ENCODE assay signal across 27 cellular contexts in genomic region chrX:9308426-9308825, GRCh38.
"Had no signal": no experiment of that assay in that cellular context is flagged by ENCODE, and none has a peak within 500 bp of the region (broad histone marks: within the 10 kb centered on the region; RNA-seq: fewer than 3 reads in every experiment).

No MANE protein-coding gene starts in this region.

- H3K27ac Mint-ChIP-seq: activated CD4-positive, alpha-beta memory T cell treated with anti-CD3 and anti-CD28 coated beads, Interleukin-2, amount 10 ng/mL, durations not matched to agents 7 days and 5 days; activated CD4-positive, alpha-beta T cell treated with anti-CD3 and anti-CD28 coated beads for 36 hours; activated naive CD4-positive, alpha-beta T cell treated with anti-CD3 and anti-CD28 coated beads, Interleukin-2, amount 50 U/mL, for 24 hours had no signal

- H3K9me2 ChIP-seq: SK-N-SH had no signal

- ATAC-seq: activated CD4-positive, alpha-beta T cell treated with anti-CD3 and anti-CD28 coated beads for 36 hours; Panc1 had no signal

- H3K9me3 Mint-ChIP-seq: activated CD4-positive, alpha-beta memory T cell treated with anti-CD3 and anti-CD28 coated beads, Interleukin-2, amount 10 ng/mL, durations not matched to agents 7 days and 5 days; activated naive CD4-positive, alpha-beta T cell treated with anti-CD3 and anti-CD28 coated beads, Interleukin-2, amount 50 U/mL, for 24 hours had no signal

- H3K27ac ChIP-seq: brain microvascular endothelial cell, cardiac muscle cell, KMS-11, RWPE1, SJCRH30, WERI-Rb-1 had no signal

- H3K4me1 ChIP-seq: SJCRH30 had no signal

- H3K4me3 Mint-ChIP-seq: activated CD4-positive, alpha-beta memory T cell treated with anti-CD3 and anti-CD28 coated beads, Interleukin-2, amount 10 ng/mL, durations not matched to agents 7 days and 5 days; activated CD4-positive, alpha-beta T cell treated with anti-CD3 and anti-CD28 coated beads for 36 hours; activated naive CD4-positive, alpha-beta T cell treated with anti-CD3 and anti-CD28 coated beads, Interleukin-2, amount 50 U/mL, for 24 hours had no signal

- H3K9ac ChIP-seq: KMS-11, SK-N-SH had no signal

- H3K4me3 ChIP-seq: cardiac muscle cell, SJCRH30 had no signal

- DNase-seq: activated CD4-positive, alpha-beta memory T cell treated with anti-CD3 and anti-CD28 coated beads, Interleukin-2, amount 10 ng/mL, durations not matched to agents 7 days and 5 days; activated CD4-positive, alpha-beta T cell treated with anti-CD3 and anti-CD28 coated beads for 36 hours; activated CD4-positive, alpha-beta T cell treated with anti-CD3 and anti-CD28 coated beads, Interleukin-2, amount 50 U/mL, for 1 hour; activated naive CD4-positive, alpha-beta T cell; activated T-cell treated with anti-CD3 and anti-CD28 coated beads for 4 hours; amygdala; brain microvascular endothelial cell; MV-4-11; NCI-H1092 treated with DMSO at 0.1 percent for 48 hours; NCI-H1417 treated with DMSO at 0.1 percent for 48 hours; NCI-H1694; NCI-H2029; NCI-H2107; NCI-H510A treated with DMSO at 0.1 percent for 48 hours; NCI-H69; NK-92 treated with Interleukin-12 subunit alpha and Interleukin-12 subunit beta, amount 100 ng/mL, for 24 hours; OCI-M1; Right ventricle myocardium superior; SJCRH30; SK-N-SH; T-helper 1 cell; WERI-Rb-1 had no signal

- H3K36me3 ChIP-seq: brain microvascular endothelial cell, cardiac muscle cell, SJCRH30, WERI-Rb-1 had no signal

- H3K4me2 ChIP-seq: KMS-11, SK-N-SH had no signal

- H3K36me3 Mint-ChIP-seq: activated naive CD4-positive, alpha-beta T cell treated with anti-CD3 and anti-CD28 coated beads, Interleukin-2, amount 50 U/mL, for 24 hours had no signal

- H3K27me3 Mint-ChIP-seq: activated CD4-positive, alpha-beta T cell treated with anti-CD3 and anti-CD28 coated beads for 36 hours; activated naive CD4-positive, alpha-beta T cell treated with anti-CD3 and anti-CD28 coated beads, Interleukin-2, amount 50 U/mL, for 24 hours had no signal

- H3K27me3 ChIP-seq: brain microvascular endothelial cell, cardiac muscle cell, SJCRH30 had no signal

- H3K9me3 ChIP-seq: SJCRH30, SK-N-SH had no signal
